Comparison of ENCODE assay signal across 1 cellular context in genomic region chr4:162952232-162952631, GRCh38.
TF ChIP-seq lines count a peak whose summit lies in the region.

No MANE protein-coding gene starts in this region.

TF ChIP-seq in K562, 482 proteins besides CTCF, POLR2A, EP300 and RAD21 (continued from another document):
- TF ChIP-seq ZNF449 (CRISPR knock-in tag; IDR thresholded peaks at IDR 0.05), result no peak
- TF ChIP-seq ADNP (tag; IDR thresholded peaks at IDR 0.05), result no peak
- no peak for TF ChIP-seq ZNF134 (CRISPR knock-in tag; conservative IDR thresholded peaks at IDR 0.05)
- TF ChIP-seq NCOR1 (IDR thresholded peaks at IDR 0.05), result no peak
- no peak for TF ChIP-seq POLR2B (IDR thresholded peaks at IDR 0.05; ENCODE audit: low read depth, partially characterized antibody)
- TF ChIP-seq SUPT5H (IDR thresholded peaks at IDR 0.05), result no peak
- no peak for TF ChIP-seq ZNF232 (CRISPR knock-in tag; IDR thresholded peaks at IDR 0.05)
- TF ChIP-seq DEAF1 (CRISPR knock-in tag; IDR thresholded peaks at IDR 0.05), result no peak
- TF ChIP-seq ID3 (CRISPR knock-in tag; IDR thresholded peaks at IDR 0.05), result no peak
- no peak for TF ChIP-seq ID3 (tag; IDR thresholded peaks at IDR 0.05)
- no peak for TF ChIP-seq ZNF384 (IDR thresholded peaks at IDR 0.05; ENCODE audit: low read depth, low read length)
- TF ChIP-seq MCM7 (IDR thresholded peaks at IDR 0.05), result no peak
- no peak for TF ChIP-seq ZNF282 (CRISPR knock-in tag; IDR thresholded peaks at IDR 0.05)
- TF ChIP-seq ETS2 (tag; IDR thresholded peaks at IDR 0.05; ENCODE audit: borderline replicate concordance, poor library complexity, severe bottlenecking), result no peak
- TF ChIP-seq NFYB (IDR thresholded peaks at IDR 0.05; ENCODE audit: extremely low read depth, insufficient read length), result no peak
- 0 out of 2 replicates have a peak, but pooled peaks have one; percentile 29 for TF ChIP-seq JUND (IDR thresholded peaks at IDR 0.05; ENCODE audit: borderline replicate concordance, low read depth, low read length)
- TF ChIP-seq JUND (tag; IDR thresholded peaks at IDR 0.05; ENCODE audit: borderline replicate concordance, low read depth, low read length), result no peak; the same call in 2 of the 3 replicates
- TF ChIP-seq ARID3B (CRISPR knock-in tag; IDR thresholded peaks at IDR 0.05; ENCODE audit: borderline replicate concordance), result no peak
- TF ChIP-seq HNRNPL (IDR thresholded peaks at IDR 0.05; ENCODE audit: low read depth, low read length), result no peak
- no peak for TF ChIP-seq MCM3 (IDR thresholded peaks at IDR 0.05)
- no peak for TF ChIP-seq CCNT2 (IDR thresholded peaks at IDR 0.05; ENCODE audit: borderline replicate concordance, extremely low read depth, insufficient read length, low read depth, low read length)
- no peak for TF ChIP-seq SNAPC5 (CRISPR knock-in tag; IDR thresholded peaks at IDR 0.05)
- TF ChIP-seq FOXO4 (CRISPR knock-in tag; IDR thresholded peaks at IDR 0.05), result no peak
- TF ChIP-seq HES1 (IDR thresholded peaks at IDR 0.05; ENCODE audit: low read depth), result no peak
- peak; percentile 86 for TF ChIP-seq ATF3 (IDR thresholded peaks at IDR 0.05)
- no peak for TF ChIP-seq ATF3 (CRISPR knock-in tag; conservative IDR thresholded peaks at IDR 0.05)
- TF ChIP-seq PURB (CRISPR knock-in tag; IDR thresholded peaks at IDR 0.05; ENCODE audit: low read depth), result no peak
- TF ChIP-seq ATF7 (IDR thresholded peaks at IDR 0.05), result 0 out of 2 replicates have a peak, but pooled peaks have one; percentile 19
- TF ChIP-seq POLR2G (IDR thresholded peaks at IDR 0.05; ENCODE audit: low read depth, low read length), result no peak
- no peak for TF ChIP-seq C11orf30 (IDR thresholded peaks at IDR 0.05; ENCODE audit: low read depth)
- TF ChIP-seq ZNF133 (CRISPR knock-in tag; IDR thresholded peaks at IDR 0.05), result no peak
- TF ChIP-seq ZNF165 (CRISPR knock-in tag; IDR thresholded peaks at IDR 0.05; ENCODE audit: borderline replicate concordance), result no peak
- TF ChIP-seq ZNF217 (CRISPR knock-in tag; IDR thresholded peaks at IDR 0.05), result no peak
- TF ChIP-seq HDGF (IDR thresholded peaks at IDR 0.05), result no peak
- TF ChIP-seq U2AF1 (optimal IDR thresholded peaks at IDR 0.05; ENCODE audit: low read depth, low read length), result no peak
- no peak for TF ChIP-seq JUN (IDR thresholded peaks at IDR 0.05; ENCODE audit: borderline replicate concordance, low read depth, low read length)
- TF ChIP-seq JUN (CRISPR knock-in tag; IDR thresholded peaks at IDR 0.05; ENCODE audit: borderline replicate concordance), result no peak
- TF ChIP-seq ZEB2 (IDR thresholded peaks at IDR 0.05), result 0 out of 2 replicates have a peak, but pooled peaks have one; percentile 35
- no peak for TF ChIP-seq MITF (IDR thresholded peaks at IDR 0.05)
- no peak for TF ChIP-seq YBX1 (IDR thresholded peaks at IDR 0.05)
- TF ChIP-seq RBBP5 (IDR thresholded peaks at IDR 0.05; ENCODE audit: borderline replicate concordance, insufficient read depth, low read length, poor library complexity, severe bottlenecking), result no peak
- TF ChIP-seq L3MBTL2 (IDR thresholded peaks at IDR 0.05), result peak; percentile 26; the same call in 1 of the 2 replicates
- no peak for TF ChIP-seq NFE2L1 (tag; IDR thresholded peaks at IDR 0.05; ENCODE audit: borderline replicate concordance, low read depth)
- no peak for TF ChIP-seq RFX5 (IDR thresholded peaks at IDR 0.05; ENCODE audit: low read depth, low read length)
- no peak for TF ChIP-seq ZNF277 (CRISPR knock-in tag; IDR thresholded peaks at IDR 0.05; ENCODE audit: borderline replicate concordance)
- no peak for TF ChIP-seq PRDM10 (IDR thresholded peaks at IDR 0.05; ENCODE audit: partially characterized antibody)
- no peak for TF ChIP-seq ZNF780A (CRISPR knock-in tag; IDR thresholded peaks at IDR 0.05)
- TF ChIP-seq TAF15 (IDR thresholded peaks at IDR 0.05; ENCODE audit: low read depth, low read length), result no peak
- no peak for TF ChIP-seq MCM5 (IDR thresholded peaks at IDR 0.05; ENCODE audit: low read depth)
- TF ChIP-seq CBX1 (IDR thresholded peaks at IDR 0.05; ENCODE audit: low read depth), result no peak
